ENCODE assay signal across 12 cellular contexts in genomic region chr10:79139124-79139835, GRCh38.
DNase-seq lines count a peak whose midpoint lies in the region; ATAC-seq and TF ChIP-seq lines count a peak whose summit lies in the region.
"Had no signal": no experiment of that assay in that cellular context is flagged by ENCODE, and none has a peak within 500 bp of the region (broad histone marks: within the 10 kb centered on the region; RNA-seq: fewer than 3 reads in every experiment).

No MANE protein-coding gene starts in this region.

- intact Hi-C loops in breast epithelium (cut with DNase I; ENCODE audit: low total_unique reads) (no loop called here), MCF 10A (cut with micrococcal nuclease) (no loop called here), vagina (cut with DNase I) (no loop called here), lower leg skin (cut with DNase I; ENCODE audit: low total_unique reads) (no loop called here)

- H3K9me3 ChIP-seq in breast epithelium = no peaks in the 10 kb centered on the region
- H3K9me3 ChIP-seq in esophagus (ENCODE audit: control insufficient read depth in 2 of 2, insufficient read depth in 1 of 2, low read depth in 1 of 2, low read length in 1 of 2) = no peaks in the 10 kb centered on the region
- no peaks in the 10 kb centered on the region for H3K9me3 ChIP-seq in vagina
- no peaks in the 10 kb centered on the region for H3K9me3 ChIP-seq in Karpas-422 (ENCODE audit: low read length)
- H3K9me3 ChIP-seq: HAP-1 had no signal

- peaks cover 21% of the 10 kb centered on the region for H3K36me3 Mint-ChIP-seq in MCF 10A (ENCODE audit: insufficient read depth, unreplicated experiment)

- H3K9me3 Mint-ChIP-seq in MCF 10A (ENCODE audit: unreplicated experiment) = no peaks in the 10 kb centered on the region
- H3K9me3 Mint-ChIP-seq: CD8-positive, alpha-beta memory T cell had no signal

- no peak overlapping the region for H3K9ac ChIP-seq in Karpas-422 (ENCODE audit: low read length)

- peaks cover 0 to 9% of the 10 kb centered on the region in 2 donors for H3K4me1 ChIP-seq in breast epithelium
- peaks cover 10 to 22% of the 10 kb centered on the region in 2 donors for H3K4me1 ChIP-seq in esophagus (ENCODE audit: control insufficient read depth in 2 of 2, insufficient read depth in 2 of 2, low read length in 1 of 2)
- H3K4me1 ChIP-seq in vagina = peaks cover 97% of the 10 kb centered on the region
- H3K4me1 ChIP-seq in Karpas-422 (ENCODE audit: low read length) = peaks cover 24% of the 10 kb centered on the region

- no peak for ATAC-seq in HG03354 (IDR thresholded peaks at IDR 0.05; ENCODE audit: poor library complexity, severe bottlenecking, unreplicated experiment)

- CTCF ChIA-PET in MCF 10A (lab: Yijun Ruan, JAX) = interaction anchor here (1.3 kb wide), 1 partner anchor 12 kb away, joined by 3 read pairs; no protein-coding TSS in a partner anchor

- DNase-seq in breast epithelium (ENCODE audit: low spot score in 2 of 2) = no peak
- no peak for DNase-seq in MCF 10A (ENCODE audit: unreplicated experiment)
- peak; percentile 95 for DNase-seq in myocyte (ENCODE audit: low read depth)
- DNase-seq in vagina (ENCODE audit: extremely low spot score in 2 of 2) = no peak
- DNase-seq in lower leg skin (ENCODE audit: low spot score in 2 of 2) = no peak
- DNase-seq in Karpas-422 = no peak
- DNase-seq: CD8-positive, alpha-beta memory T cell; cortex of kidney; NCI-H748 treated with DMSO at 0.1 percent for 48 hours had no signal

- WGBS in esophagus, 2 donors = 56 to 59% methylated on average over 26 of the region's 26 CpGs
- 55 to 59% methylated on average over 26 of the region's 26 CpGs for WGBS in lower leg skin, 2 donors

- no peaks in the 10 kb centered on the region for H3K36me3 ChIP-seq in breast epithelium
- H3K36me3 ChIP-seq in esophagus (ENCODE audit: control insufficient read depth in 2 of 2, insufficient read depth in 2 of 2, low read length in 1 of 2) = peaks cover 0 to 35% of the 10 kb centered on the region in 2 donors
- H3K36me3 ChIP-seq in vagina = peaks cover 0 to 20% of the 10 kb centered on the region in 2 donors
- no peaks in the 10 kb centered on the region for H3K36me3 ChIP-seq in Karpas-422 (ENCODE audit: insufficient read depth, low read length)

- no peaks in the 10 kb centered on the region for H3K79me2 ChIP-seq in Karpas-422 (ENCODE audit: low read length)

- POLR2A ChIA-PET in MCF 10A (lab: Yijun Ruan, JAX) = no interaction called here

- H3K27me3 ChIP-seq in breast epithelium (no peaks in the 10 kb centered on the region), esophagus (ENCODE audit: control insufficient read depth in 1 of 2, insufficient read depth in 2 of 2, low read length in 2 of 2) (no peaks in the 10 kb centered on the region), vagina (no peaks in the 10 kb centered on the region), Karpas-422 (ENCODE audit: low read length) (no peaks in the 10 kb centered on the region)

- no peak overlapping the region for H2AFZ ChIP-seq in Karpas-422 (ENCODE audit: low read length)

- H4K20me1 ChIP-seq in Karpas-422 (ENCODE audit: insufficient read depth, low read depth, low read length) = peaks cover 15% of the 10 kb centered on the region

- H3K4me3 ChIP-seq in breast epithelium = no peak overlapping the region
- no peak overlapping the region for H3K4me3 ChIP-seq in esophagus (ENCODE audit: low read depth in 1 of 2, low read length in 2 of 2)
- no peak overlapping the region for H3K4me3 ChIP-seq in vagina
- H3K4me3 ChIP-seq in lower leg skin (ENCODE audit: low read depth, poor library complexity, severe bottlenecking) = no peak overlapping the region
- no peak overlapping the region for H3K4me3 ChIP-seq in Karpas-422 (ENCODE audit: low read length)
- H3K4me3 ChIP-seq: HAP-1 had no signal

- H3K27me3 Mint-ChIP-seq in MCF 10A (ENCODE audit: insufficient read depth, unreplicated experiment) = no peaks in the 10 kb centered on the region

- TF ChIP-seq CTCF in breast epithelium (IDR thresholded peaks at IDR 0.05) = no peak
- TF ChIP-seq CTCF in MCF 10A (IDR thresholded peaks at IDR 0.05; ENCODE audit: unreplicated experiment) = no peak
- no peak for TF ChIP-seq CTCF in vagina (IDR thresholded peaks at IDR 0.05)
- TF ChIP-seq CTCF in lower leg skin (IDR thresholded peaks at IDR 0.05) = no peak

- TF ChIP-seq POLR2A in breast epithelium (IDR thresholded peaks at IDR 0.05) = no peak
- TF ChIP-seq POLR2A in vagina (IDR thresholded peaks at IDR 0.05) = peak in 1 of 2 donors; percentile 4
- no peak for TF ChIP-seq POLR2A in lower leg skin (IDR thresholded peaks at IDR 0.05)

- BruUV-seq in MCF 10A (replicated peaks; lab: Mats Ljungman, UMichigan) = no TSS peak

- H3K4me2 ChIP-seq in Karpas-422 (ENCODE audit: low read depth, low read length, poor library complexity, severe bottlenecking) = no peak overlapping the region

- H3K4me1 Mint-ChIP-seq in MCF 10A (ENCODE audit: insufficient read depth, unreplicated experiment) = peaks cover 16% of the 10 kb centered on the region

- H3K4me3 Mint-ChIP-seq in MCF 10A (ENCODE audit: unreplicated experiment) = no peak overlapping the region

- H3K9me2 ChIP-seq in Karpas-422 (replicated peaks; ENCODE audit: insufficient read depth, low read length) = no peaks in the 10 kb centered on the region

- H3K27ac Mint-ChIP-seq in MCF 10A (ENCODE audit: low read depth, unreplicated experiment) = no peak overlapping the region

- H3K27ac ChIP-seq in breast epithelium (peak overlapping the region; percentile 66 to 69), esophagus (ENCODE audit: low read depth in 2 of 2, low read length in 1 of 2) (peak overlapping the region; percentile 42 to 51), vagina (peak overlapping the region; percentile 88), Karpas-422 (ENCODE audit: low read length) (no peak overlapping the region)
